1 cellular context compared by ENCODE assay signal in genomic region chr6:38638941-38639497, GRCh38.
TF ChIP-seq lines count a peak whose summit lies in the region.

No MANE protein-coding gene starts in this region.

TF ChIP-seq in HepG2, 621 proteins besides CTCF, POLR2A, EP300 and RAD21 (continued from another document and continues in another):
- TF ChIP-seq ZNF619 (CRISPR knock-in tag; IDR thresholded peaks at IDR 0.05) = peak; percentile 27; the same call in 1 of the 2 replicates
- no peak for TF ChIP-seq GMEB1 (CRISPR knock-in tag; IDR thresholded peaks at IDR 0.05; ENCODE audit: borderline replicate concordance)
- peak; percentile 51; the same call in 1 of the 2 replicates for TF ChIP-seq ELF4 (CRISPR knock-in tag; IDR thresholded peaks at IDR 0.05; ENCODE audit: borderline replicate concordance)
- no peak for TF ChIP-seq PAWR (CRISPR knock-in tag; IDR thresholded peaks at IDR 0.05; ENCODE audit: borderline replicate concordance)
- 0 out of 2 replicates have a peak, but pooled peaks have one; percentile 29 for TF ChIP-seq ARHGAP35 (CRISPR knock-in tag; IDR thresholded peaks at IDR 0.05; ENCODE audit: borderline replicate concordance)
- TF ChIP-seq ZNF138 (CRISPR knock-in tag; IDR thresholded peaks at IDR 0.05; ENCODE audit: low read depth) = no peak
- no peak for TF ChIP-seq ZNF780A (CRISPR knock-in tag; IDR thresholded peaks at IDR 0.05)
- TF ChIP-seq ZNF33B (CRISPR knock-in tag; IDR thresholded peaks at IDR 0.05) = peak; percentile 50; the same call in 1 of the 2 replicates
- TF ChIP-seq ATF2 (CRISPR knock-in tag; IDR thresholded peaks at IDR 0.05) = 0 out of 2 replicates have a peak, but pooled peaks have one; percentile 18
- TF ChIP-seq NFATC3 (CRISPR knock-in tag; IDR thresholded peaks at IDR 0.05) = 0 out of 2 replicates have a peak, but pooled peaks have one; percentile 86
- 0 out of 2 replicates have a peak, but pooled peaks have one; percentile 36 for TF ChIP-seq ZZZ3 (CRISPR knock-in tag; IDR thresholded peaks at IDR 0.05; ENCODE audit: borderline replicate concordance)
- peak; percentile 24; the same call in 1 of the 2 replicates for TF ChIP-seq FOXK1 (CRISPR knock-in tag; IDR thresholded peaks at IDR 0.05; ENCODE audit: borderline replicate concordance, low read depth)
- TF ChIP-seq SOX5 (CRISPR knock-in tag; IDR thresholded peaks at IDR 0.05; ENCODE audit: borderline replicate concordance) = 0 out of 2 replicates have a peak, but pooled peaks have one; percentile 8
- TF ChIP-seq MEIS2 (CRISPR knock-in tag; IDR thresholded peaks at IDR 0.05) = peak; percentile 54; the same call in 1 of the 2 replicates
- TF ChIP-seq ARID5B (CRISPR knock-in tag; IDR thresholded peaks at IDR 0.05) = no peak
- 0 out of 2 replicates have a peak, but pooled peaks have one; percentile 16 for TF ChIP-seq ZNF142 (CRISPR knock-in tag; IDR thresholded peaks at IDR 0.05)
- peak; percentile 53; the same call in 1 of the 2 replicates for TF ChIP-seq HDAC1 (CRISPR knock-in tag; IDR thresholded peaks at IDR 0.05)
- peak; percentile 55; the same call in 1 of the 2 replicates for TF ChIP-seq ZBTB39 (CRISPR knock-in tag; IDR thresholded peaks at IDR 0.05)
- TF ChIP-seq RARG (CRISPR knock-in tag; IDR thresholded peaks at IDR 0.05; ENCODE audit: low read depth) = 0 out of 2 replicates have a peak, but pooled peaks have one; percentile 32
- no peak for TF ChIP-seq ZBTB49 (CRISPR knock-in tag; IDR thresholded peaks at IDR 0.05; ENCODE audit: borderline replicate concordance)
- 0 out of 2 replicates have a peak, but pooled peaks have one; percentile 6 for TF ChIP-seq ZNF225 (CRISPR knock-in tag; IDR thresholded peaks at IDR 0.05)
- TF ChIP-seq NR2F6 (IDR thresholded peaks at IDR 0.05) = no peak
- TF ChIP-seq NR2F6 (CRISPR knock-in tag; IDR thresholded peaks at IDR 0.05) = 0 out of 2 replicates have a peak, but pooled peaks have one; percentile 0
- 0 out of 2 replicates have a peak, but pooled peaks have one; percentile 31 for TF ChIP-seq ZFP36L1 (CRISPR knock-in tag; IDR thresholded peaks at IDR 0.05)
- peak; percentile 71; the same call in 1 of the 2 replicates for TF ChIP-seq MTF2 (CRISPR knock-in tag; IDR thresholded peaks at IDR 0.05; ENCODE audit: borderline replicate concordance)
- TF ChIP-seq ISL2 (CRISPR knock-in tag; IDR thresholded peaks at IDR 0.05) = 0 out of 2 replicates have a peak, but pooled peaks have one; percentile 39
